ENCODE assay signal across 1 cellular context in the genomic region with DNA sequence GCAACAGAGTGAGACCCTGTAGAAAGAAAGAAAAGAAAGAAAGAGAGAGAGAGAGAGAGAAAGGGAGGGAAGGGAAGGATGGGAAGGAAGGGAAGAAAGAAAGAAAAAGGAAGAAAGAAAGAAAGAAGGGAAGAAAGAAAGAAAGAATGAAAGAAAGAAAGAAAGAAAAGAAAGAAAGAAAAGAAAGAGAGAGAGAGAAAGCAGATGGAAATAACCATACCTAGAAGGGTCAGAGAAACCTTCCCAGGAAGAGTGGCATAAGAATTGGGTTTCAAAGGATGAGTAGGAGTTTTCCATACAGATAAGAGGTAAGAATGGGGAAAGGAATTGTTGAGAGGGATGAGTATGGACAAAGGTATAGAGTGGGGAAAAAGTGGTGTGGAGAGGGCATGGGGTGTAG.
TF ChIP-seq lines count a peak whose summit lies in the region.

No MANE protein-coding gene starts in this region.

TF ChIP-seq in HepG2, 621 proteins besides CTCF, POLR2A, EP300 and RAD21 (continued from another document):
- TF ChIP-seq ZNF407 (CRISPR knock-in tag; IDR thresholded peaks at IDR 0.05; ENCODE audit: not compliant biosample characterization) (no peak), RAD51 (IDR thresholded peaks at IDR 0.05; ENCODE audit: borderline replicate concordance) (peak; percentile 16)
TF ChIP-seq in HepG2: peak in this region for 4.
